1 cellular context compared by ENCODE assay signal in the genomic region with DNA sequence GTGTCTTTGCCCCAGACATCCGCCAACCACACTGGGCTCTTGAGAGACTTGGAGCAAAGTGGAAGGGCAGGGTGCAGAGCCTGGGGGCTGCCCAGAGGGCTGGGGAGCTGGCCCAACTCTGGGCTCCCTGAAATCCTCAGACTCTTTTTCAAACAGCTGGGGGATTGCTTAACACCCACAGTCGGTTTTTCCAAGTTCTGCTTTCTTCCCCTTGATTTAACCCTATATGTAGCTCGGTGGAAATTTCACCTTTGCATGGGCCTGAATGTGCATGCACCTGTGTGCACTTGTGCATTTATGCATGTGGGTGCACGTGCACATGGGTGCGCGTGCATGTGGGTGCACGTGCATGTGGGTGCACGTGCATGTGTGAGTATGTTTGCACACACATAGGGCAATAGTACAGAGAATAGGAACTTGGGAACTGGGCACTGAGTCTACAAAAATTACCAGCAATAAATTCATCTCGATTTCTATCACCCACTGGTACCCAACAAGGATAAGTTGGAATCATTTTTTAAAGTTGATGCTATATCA.
TF ChIP-seq lines count a peak whose summit lies in the region.

No MANE protein-coding gene starts in this region.

TF ChIP-seq in H1, 55 proteins besides CTCF, POLR2A, EP300 and RAD21:
- TF ChIP-seq NANOG (IDR thresholded peaks at IDR 0.05; ENCODE audit: insufficient read depth, low read depth, low read length, poor library complexity, severe bottlenecking) (no peak), ZNF274 (IDR thresholded peaks at IDR 0.05; ENCODE audit: borderline replicate concordance, extremely low read depth, low read length) (no peak), CTBP2 (IDR thresholded peaks at IDR 0.05; ENCODE audit: borderline replicate concordance, insufficient read depth, insufficient read length, low read length) (no peak), POU5F1 (IDR thresholded peaks at IDR 0.05; ENCODE audit: low read depth, low read length) (no peak), TAF7 (optimal IDR thresholded peaks at IDR 0.05; ENCODE audit: borderline replicate concordance, low read depth, low read length) (no peak), HDAC6 (IDR thresholded peaks at IDR 0.05; ENCODE audit: low read depth, low read length) (no peak), YY1 (IDR thresholded peaks at IDR 0.05; ENCODE audit: low read depth, low read length) (no peak), CREB1 (IDR thresholded peaks at IDR 0.05) (no peak), KDM5A (IDR thresholded peaks at IDR 0.05; ENCODE audit: low read length) (no peak), TBP (IDR thresholded peaks at IDR 0.05; ENCODE audit: low read depth, low read length) (no peak), RFX5 (IDR thresholded peaks at IDR 0.05; ENCODE audit: borderline replicate concordance, low read depth, low read length) (no peak)
TF ChIP-seq in H1: peak in this region for 0.
